ENCODE assay signal across 8 cellular contexts in genomic region chr4:35897808-35898207, GRCh38.
"Had no signal": no experiment of that assay in that cellular context is flagged by ENCODE, and none has a peak within 500 bp of the region (broad histone marks: within the 10 kb centered on the region; RNA-seq: fewer than 3 reads in every experiment).

No MANE protein-coding gene starts in this region.

- H3K4me3 ChIP-seq: K562 had no signal

- H3K27ac Mint-ChIP-seq: IgD-negative memory B cell had no signal

- H3K4me2 ChIP-seq: KMS-11 had no signal

- H3K36me3 Mint-ChIP-seq: IgD-negative memory B cell had no signal

- FAIRE-seq: HTR-8/SVneo, K562 had no signal

- H3K4me3 Mint-ChIP-seq: IgD-negative memory B cell had no signal

- ATAC-seq: K562 had no signal

- H3K4me1 Mint-ChIP-seq: IgD-negative memory B cell had no signal

- DNase-seq: IMR-90, KBM-7, KG1 had no signal

- H3K27ac ChIP-seq: HL-60, KMS-11 had no signal

- H3K9ac ChIP-seq: KMS-11 had no signal
